Comparison of ENCODE assay signal across 8 cellular contexts in the genomic region with DNA sequence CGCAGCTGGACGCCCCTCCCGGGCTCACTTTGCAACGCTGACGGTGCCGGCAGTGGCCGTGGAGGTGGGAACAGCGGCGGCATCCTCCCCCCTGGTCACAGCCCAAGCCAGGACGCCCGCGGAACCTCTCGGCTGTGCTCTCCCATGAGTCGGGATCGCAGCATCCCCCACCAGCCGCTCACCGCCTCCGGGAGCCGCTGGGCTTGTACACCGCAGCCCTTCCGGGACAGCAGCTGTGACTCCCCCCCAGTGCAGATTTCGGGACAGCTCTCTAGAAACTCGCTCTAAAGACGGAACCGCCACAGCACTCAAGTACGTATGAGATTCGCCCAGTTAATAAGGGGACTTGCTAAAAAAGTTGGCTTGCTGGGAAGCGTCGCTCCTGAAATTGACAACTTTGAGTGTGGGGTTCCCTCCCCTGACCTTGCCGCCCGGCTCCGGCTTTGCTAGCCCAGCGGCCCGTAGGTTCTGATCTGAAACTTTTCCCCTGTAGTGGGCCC. TPM values are rescaled to one million over a fixed set of nuclear protein-coding genes. Genes with fewer than 3 reads are reported as not detected.
DNase-seq lines count a peak whose midpoint lies in the region; ATAC-seq and TF ChIP-seq lines count a peak whose summit lies in the region.

No MANE protein-coding gene starts in this region.

- H3K4me1 Mint-ChIP-seq in H9 = peaks cover 47% of the 10 kb centered on the region in 2 experiments

- no peak overlapping the region for H3T11ph ChIP-seq in H9 (ENCODE audit: low read length)

- peaks cover 74% of the 10 kb centered on the region for H3K27me3 Mint-ChIP-seq in H9 (ENCODE audit: low read depth)

- no peaks in the 10 kb centered on the region for H4K20me1 ChIP-seq in H9 (ENCODE audit: control insufficient read depth, insufficient read depth, insufficient read length)

- H4K91ac ChIP-seq in H9 (ENCODE audit: insufficient read length, low read depth, low read length) = no peak overlapping the region

- H3K9me3 Mint-ChIP-seq in H9 = peaks cover 0 to 3% of the 10 kb centered on the region in 2 experiments; a peak in 2 of 5 replicates
- H3K9me3 Mint-ChIP-seq in activated naive CD4-positive, alpha-beta T cell treated with anti-CD3 and anti-CD28 coated beads, Interleukin-2, amount 50 U/mL, for 72 hours = no peaks in the 10 kb centered on the region

- peaks cover 50% of the 10 kb centered on the region for H3K23me2 ChIP-seq in H9 (ENCODE audit: insufficient read length, low read depth, low read length, poor library complexity, severe bottlenecking)

- H3K27ac Mint-ChIP-seq in H9 = peak overlapping the region in 2 of 3 experiments; percentile 32 to 64; a peak in 2 of 7 replicates
- H3K27ac Mint-ChIP-seq in activated naive CD4-positive, alpha-beta T cell treated with anti-CD3 and anti-CD28 coated beads, Interleukin-2, amount 50 U/mL, for 72 hours = peak overlapping the region; percentile 86 to 99

- TF ChIP-seq CTCF in H9 (conservative IDR thresholded peaks at IDR 0.05) (no peak), spleen (IDR thresholded peaks at IDR 0.05 in 8 of 11, conservative IDR thresholded peaks at IDR 0.05 in 3 of 11) (no peak)

- peak overlapping the region; percentile 69 for H3K18ac ChIP-seq in H9 (ENCODE audit: insufficient read length, low read depth, low read length)

- H2BK5ac ChIP-seq in H9 (ENCODE audit: insufficient read length, low read length) = no peak overlapping the region

- H3K9ac ChIP-seq in H9 (ENCODE audit: extremely low read depth, insufficient read length, low read length) = no peak overlapping the region

- H3K36me3 Mint-ChIP-seq in H9 (ENCODE audit: insufficient read depth in 1 of 3, low read depth in 3 of 3) = peaks cover 0 to 2% (median 0%) of the 10 kb centered on the region in 3 experiments; a peak in 2 of 7 replicates
- H3K36me3 Mint-ChIP-seq in activated naive CD4-positive, alpha-beta T cell treated with anti-CD3 and anti-CD28 coated beads, Interleukin-2, amount 50 U/mL, for 72 hours = peaks cover 7 to 28% of the 10 kb centered on the region in 2 donors

- no peak overlapping the region for H4K5ac ChIP-seq in H9 (ENCODE audit: insufficient read length, low read depth, low read length)

- ATAC-seq in activated naive CD4-positive, alpha-beta T cell treated with anti-CD3 and anti-CD28 coated beads, Interleukin-2, amount 50 U/mL, for 72 hours = no peak
- ATAC-seq in HG03108 (IDR thresholded peaks at IDR 0.05; ENCODE audit: unreplicated experiment) (no peak), HG03565 (IDR thresholded peaks at IDR 0.05; ENCODE audit: unreplicated experiment) (no peak)

- H3K9me3 ChIP-seq in H9 (ENCODE audit: control insufficient read depth, low read depth, low read length) (no peaks in the 10 kb centered on the region), spleen (no peaks in the 10 kb centered on the region)

- no CpG with 5 or more reads among the region's 34 CpGs for WGBS in H9 (ENCODE audit: extremely low coverage, insufficient read length, low lambda C conversion rate)
- WGBS in spleen, 5 donors = 0 to 1% (median 1%) methylated on average over 14 to 34 of the region's 34 CpGs

- H3K79me1 ChIP-seq in H9 (ENCODE audit: insufficient read depth, low read depth, low read length, poor library complexity, severe bottlenecking) = no peaks in the 10 kb centered on the region

- no peaks in the 10 kb centered on the region for H3K36me3 ChIP-seq in spleen

- no peak overlapping the region for H2BK20ac ChIP-seq in H9 (ENCODE audit: low read depth, low read length, poor library complexity, severe bottlenecking)

- H3K4me3 ChIP-seq in iPS-11a (ENCODE audit: low read depth, low read length) (peak overlapping the region; percentile 69), spleen (peak overlapping the region; percentile 67 to 94 (median 91))

- peak overlapping the region; percentile 86 to 96 for H3K4me3 Mint-ChIP-seq in H9

- H4K8ac ChIP-seq in H9 (replicated peaks; ENCODE audit: insufficient read length, low read depth, low read length) = no peak overlapping the region

- no peak overlapping the region for H2AK5ac ChIP-seq in H9 (ENCODE audit: insufficient read length, low read length)

- no peaks in the 10 kb centered on the region for H3K79me2 ChIP-seq in H9 (ENCODE audit: insufficient read depth, low read length)

- H2BK12ac ChIP-seq in H9 (ENCODE audit: insufficient read length, low read depth, low read length) = no peak overlapping the region

- no peak overlapping the region for H3K23ac ChIP-seq in H9 (ENCODE audit: insufficient read length, low read depth, low read length)

- intact Hi-C loops in spleen (cut with DNase I; ENCODE audit: low total_unique reads) = no loop called here

- no peak overlapping the region for H2BK15ac ChIP-seq in H9 (ENCODE audit: low read depth, low read length)

- DNase-seq in AG08396 (ENCODE audit: low spot score) = peak; percentile 58
- DNase-seq in H9 = no peak
- peak in 1 of 2 donors; percentile 20 for DNase-seq in activated naive CD4-positive, alpha-beta T cell treated with anti-CD3 and anti-CD28 coated beads, Interleukin-2, amount 50 U/mL, for 72 hours (ENCODE audit: low spot score in 2 of 2)
- DNase-seq in spleen = peak; percentile 93
- no peak for DNase-seq in inferior parietal cortex (ENCODE audit: extremely low spot score)

- H3K27ac ChIP-seq in H9 (ENCODE audit: insufficient read length, low read depth, low read length) (no peak overlapping the region), spleen (peak overlapping the region in 7 of 8 donors; percentile 94 to 99 (median 97))

- peak overlapping the region; percentile 98 for H3K4me2 ChIP-seq in H9 (ENCODE audit: insufficient read depth, insufficient read length, low read length)

- H3K27me3 ChIP-seq in H9 (ENCODE audit: insufficient read depth, low read length) = peaks cover 51% of the 10 kb centered on the region
- H3K27me3 ChIP-seq in spleen (replicated peaks in 1 of 7) = peaks cover 7 to 53% (median 39%) of the 10 kb centered on the region in 7 donors

- no peak for TF ChIP-seq POLR2A in spleen (IDR thresholded peaks at IDR 0.05)

- no peak overlapping the region for H2AFZ ChIP-seq in H9 (ENCODE audit: low read length)

- H3K56ac ChIP-seq in H9 (ENCODE audit: insufficient read length, low read depth, low read length) = no peak overlapping the region

- H3K4me1 ChIP-seq in H9 (ENCODE audit: insufficient read depth, low read length) (peaks cover 8% of the 10 kb centered on the region; the same call in 1 of the 2 replicates), spleen (peaks cover 31 to 75% (median 60%) of the 10 kb centered on the region in 6 donors)

- H2BK120ac ChIP-seq in H9 (ENCODE audit: low read depth, low read length, poor library complexity, severe bottlenecking) = no peak overlapping the region

- no peak overlapping the region for H3K4ac ChIP-seq in H9 (ENCODE audit: low read depth, low read length)

- H3K14ac ChIP-seq in H9 (ENCODE audit: insufficient read depth, low read length) = no peak overlapping the region

RNA-seq across cellular contexts. Expression of a gene that starts 0.5 kb away (rescaled TPM):
- total RNA-seq in H9 (2021) = 0.20 and 0.24 TPM in 2 replicates
- total RNA-seq in activated naive CD4-positive, alpha-beta T cell treated with anti-CD3 and anti-CD28 coated beads, Interleukin-2, amount 50 U/mL, for 72 hours = 10 to 100 TPM in 1 of 2 donors, 1 to 10 TPM in 1; 7.8 to 19.2 TPM
- 1 to 10 TPM in 5 of 7 donors, under 1 TPM in 2; 0.32 to 6.7 (median 2.8) TPM for total RNA-seq in spleen
- 1 to 10 TPM; 1.1 to 1.8 (median 1.2) TPM for polyA plus RNA-seq in spleen

Comparison
In these comparisons a context has a peak if more than half of its experiments do, and no peak if none do; other contexts are left out.
1. DNase-seq: peak in AG08396 (single experiment) and spleen (single experiment); none in H9 (single experiment) and inferior parietal cortex (single experiment).